ENCODE assay signal across 3 cellular contexts in genomic region chr12:19005257-19005801, GRCh38.
TF ChIP-seq lines count a peak whose summit lies in the region.

No MANE protein-coding gene starts in this region.

TF ChIP-seq in GM23338, 12 proteins besides CTCF, POLR2A, EP300 and RAD21:
- TF ChIP-seq JUNB (IDR thresholded peaks at IDR 0.05; ENCODE audit: unreplicated experiment): no peak
- TF ChIP-seq ZNF331 (CRISPR knock-in tag; IDR thresholded peaks at IDR 0.05; ENCODE audit: low read depth): no peak

TF ChIP-seq in HEK293, 187 proteins besides CTCF, POLR2A, EP300 and RAD21:
- no peak for TF ChIP-seq ZNF549 (tag by site-specific recombination; IDR thresholded peaks at IDR 0.05)
- TF ChIP-seq TRIM28 (IDR thresholded peaks at IDR 0.05; ENCODE audit: borderline replicate concordance, low read length): 0 out of 2 replicates have a peak, but pooled peaks have one; percentile 33

TF ChIP-seq in H1, 55 proteins besides CTCF, POLR2A, EP300 and RAD21:
- TF ChIP-seq CBX8 (IDR thresholded peaks at IDR 0.05; ENCODE audit: borderline replicate concordance, low read depth, low read length) (no peak), EGR1 (IDR thresholded peaks at IDR 0.05; ENCODE audit: borderline replicate concordance, low read depth, low read length) (no peak), FOSL1 (IDR thresholded peaks at IDR 0.05; ENCODE audit: insufficient read depth, low read depth, low read length) (no peak), PHF8 (conservative IDR thresholded peaks at IDR 0.05; ENCODE audit: low read depth, low read length) (no peak), TAF7 (optimal IDR thresholded peaks at IDR 0.05; ENCODE audit: borderline replicate concordance, low read depth, low read length) (no peak), SAP30 (IDR thresholded peaks at IDR 0.05; ENCODE audit: insufficient read depth, insufficient replicate concordance, low read length) (no peak), KDM1A (IDR thresholded peaks at IDR 0.05; ENCODE audit: borderline replicate concordance, low read length) (no peak), CREB1 (IDR thresholded peaks at IDR 0.05) (no peak), KDM4A (IDR thresholded peaks at IDR 0.05; ENCODE audit: low read depth, low read length, severe bottlenecking) (no peak), RBBP5 (IDR thresholded peaks at IDR 0.05; ENCODE audit: borderline replicate concordance, low read depth, low read length) (no peak), POU5F1 (IDR thresholded peaks at IDR 0.05; ENCODE audit: low read depth, low read length) (no peak), SUZ12 (IDR thresholded peaks at IDR 0.05; ENCODE audit: low read length) (no peak), SP1 (IDR thresholded peaks at IDR 0.05; ENCODE audit: low read depth, low read length) (no peak), SIX5 (IDR thresholded peaks at IDR 0.05; ENCODE audit: low read depth, low read length) (no peak), CHD1 (IDR thresholded peaks at IDR 0.05; ENCODE audit: low read depth, low read length) (no peak), MAX (IDR thresholded peaks at IDR 0.05) (no peak)
